Comparison of ENCODE assay signal across 8 cellular contexts in the genomic region with DNA sequence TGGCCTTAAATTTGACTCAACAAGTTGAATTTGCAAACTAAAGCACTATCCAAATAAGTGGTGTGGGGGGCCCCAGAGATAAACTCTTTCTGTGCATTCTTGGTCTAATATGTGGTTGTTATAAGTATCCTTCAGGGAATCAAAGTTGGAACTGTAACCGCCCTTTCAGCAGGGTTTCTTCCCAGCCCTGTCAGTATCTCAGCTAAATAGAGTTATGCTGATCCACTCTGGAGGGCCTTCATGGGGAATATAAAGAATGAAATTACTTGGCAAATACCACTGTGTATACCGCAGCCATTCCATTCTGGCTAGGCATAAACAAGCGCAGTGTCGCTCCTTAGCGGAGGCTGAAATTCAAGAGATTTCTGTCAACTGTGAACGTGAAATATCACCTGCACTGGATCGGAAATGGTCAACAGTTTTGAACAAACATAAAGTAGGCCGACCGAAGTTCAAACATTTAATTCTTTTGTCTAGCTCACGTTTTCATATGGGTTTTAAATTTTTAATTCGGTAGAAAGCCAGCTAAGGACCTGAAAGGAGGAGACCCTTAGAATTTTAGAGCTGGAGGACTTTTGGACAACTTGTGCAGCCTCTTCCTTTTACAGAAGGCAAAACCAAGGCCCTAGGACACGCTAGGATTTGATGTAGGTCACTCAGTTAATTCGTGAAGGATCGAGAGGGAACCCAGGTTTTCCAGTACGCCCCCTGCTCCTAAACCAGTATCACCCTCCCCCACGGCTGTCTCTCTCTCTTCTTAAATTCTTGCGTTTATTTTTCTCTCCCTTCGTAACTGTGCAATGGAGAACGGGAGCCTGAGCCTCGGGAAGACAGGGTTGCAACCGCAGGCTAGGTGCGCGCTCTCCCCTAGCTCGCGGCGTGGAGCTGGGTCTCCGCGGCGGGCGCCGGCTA.
DNase-seq lines count a peak whose midpoint lies in the region; ATAC-seq, FAIRE-seq and TF ChIP-seq lines count a peak whose summit lies in the region.

No MANE protein-coding gene starts in this region.

- H3K36me3 ChIP-seq in CD8-positive, alpha-beta T cell (ENCODE audit: insufficient read depth, low read length) = no peaks in the 10 kb centered on the region
- H3K36me3 ChIP-seq in GM23248 (ENCODE audit: low read depth) (no peaks in the 10 kb centered on the region), PC-9 (ENCODE audit: low read depth) (no peaks in the 10 kb centered on the region), endothelial cell of umbilical vein (ENCODE audit: control insufficient read depth in 2 of 2, extremely low read depth in 1 of 2, insufficient read depth in 2 of 2, low read length in 2 of 2) (no peaks in the 10 kb centered on the region)

- TSS peak; percentile 93 for BruUV-seq in PC-9 (replicated peaks; lab: Mats Ljungman, UMichigan)
- TSS peak; percentile 78 for BruUV-seq in endothelial cell of umbilical vein (replicated peaks; lab: Mats Ljungman, UMichigan)

- DNase-seq in CD8-positive, alpha-beta T cell = no peak
- DNase-seq in GM23248 (peak; percentile 55), PC-9 (no peak), endothelial cell of umbilical vein (ENCODE audit: low read depth, low spot score) (no peak), SKM-1 (lab: John Stamatoyannopoulos, UW; ENCODE audit: unreplicated experiment) (no peak)
- peak in 1 of 10 donors; percentile 3 for DNase-seq in naive thymus-derived CD8-positive, alpha-beta T cell
- no peak for DNase-seq in activated CD4-positive, alpha-beta T cell treated with anti-CD3 and anti-CD28 coated beads for 4 hours

- no peaks in the 10 kb centered on the region for H3K27me3 ChIP-seq in CD8-positive, alpha-beta T cell (ENCODE audit: insufficient read depth, low read length)
- H3K27me3 ChIP-seq in GM23248 (replicated peaks; ENCODE audit: insufficient read depth) (no peaks in the 10 kb centered on the region), PC-9 (ENCODE audit: insufficient read depth, low read depth) (no peaks in the 10 kb centered on the region), endothelial cell of umbilical vein (ENCODE audit: control insufficient read depth in 2 of 2, insufficient read depth in 2 of 2, low read length in 2 of 2) (no peaks in the 10 kb centered on the region)

- in situ Hi-C loops in GM23248 (cut with MboI) = loop anchor here (10.0 kb wide), 1 partner anchor 65 kb away; no protein-coding TSS in a partner anchor

- H3K9ac ChIP-seq in GM23248 = peak overlapping the region; percentile 97
- peak overlapping the region; percentile 87 for H3K9ac ChIP-seq in endothelial cell of umbilical vein (replicated peaks; ENCODE audit: extremely low read depth, insufficient read depth, low read length)

- no peaks in the 10 kb centered on the region for H3K9me1 ChIP-seq in endothelial cell of umbilical vein (replicated peaks; ENCODE audit: control insufficient read depth, extremely low read depth, insufficient read depth, low read length)

- no peaks in the 10 kb centered on the region for H3K4me1 ChIP-seq in CD8-positive, alpha-beta T cell (ENCODE audit: insufficient read depth, low read length)
- peaks cover 17% of the 10 kb centered on the region for H3K4me1 ChIP-seq in GM23248 (ENCODE audit: insufficient read depth)
- H3K4me1 ChIP-seq in PC-9 (replicated peaks; ENCODE audit: insufficient read depth) = peaks cover 5% of the 10 kb centered on the region
- H3K4me1 ChIP-seq in endothelial cell of umbilical vein (ENCODE audit: control insufficient read depth, extremely low read depth, insufficient read depth, low read length) = peaks cover 15% of the 10 kb centered on the region

- WGBS in GM23248 (ENCODE audit: low coverage in 1 of 2, low lambda C conversion rate in 2 of 2, missing lambda C conversion rate in 2 of 2), 2 experiments = 26% methylated on average over 31 of the region's 31 CpGs

- no peaks in the 10 kb centered on the region for H3K9me3 ChIP-seq in CD8-positive, alpha-beta T cell (ENCODE audit: low read length)
- H3K9me3 ChIP-seq in GM23248 (ENCODE audit: low read depth) (no peaks in the 10 kb centered on the region), PC-9 (ENCODE audit: insufficient read depth, low read depth) (no peaks in the 10 kb centered on the region), endothelial cell of umbilical vein (replicated peaks; ENCODE audit: control insufficient read depth, insufficient read depth, low read length) (no peaks in the 10 kb centered on the region)

- H3K4me2 ChIP-seq in GM23248 (ENCODE audit: unreplicated experiment) (peak overlapping the region; percentile 75), PC-9 (peak overlapping the region; percentile 77), endothelial cell of umbilical vein (ENCODE audit: insufficient read depth, low read length) (peak overlapping the region; percentile 87)

- intact Hi-C loops in CD8-positive, alpha-beta T cell (cut with DNase I, micrococcal nuclease) = loop anchor here (1.0 to 10.0 kb wide), 13 partner anchors 29 to 1805 kb away; partner anchors contain the start of genes AKTIP (in 2 of the 2), RBL2 (in 2 of the 2), FTO (in 1 of the 2) and IRX5 (in 1 of the 2)
- intact Hi-C loops in PC-9 (cut with micrococcal nuclease; ENCODE audit: unreplicated experiment) (loop anchor here (1.0 to 5.0 kb wide), 4 partner anchors 30 to 288 kb away; no protein-coding TSS in a partner anchor), endothelial cell of umbilical vein (cut with micrococcal nuclease) (loop anchor here (1.0 kb wide), 2 partner anchors 30 to 36 kb away; no protein-coding TSS in a partner anchor)

- no peak for TF ChIP-seq CTCF in CD8-positive, alpha-beta T cell (IDR thresholded peaks at IDR 0.05)
- TF ChIP-seq CTCF in PC-9 (conservative IDR thresholded peaks at IDR 0.05) (no peak), endothelial cell of umbilical vein (IDR thresholded peaks at IDR 0.05; ENCODE audit: extremely low read depth in 1 of 2, insufficient read depth in 1 of 2, low read depth in 1 of 2, low read length in 2 of 2) (no peak)

- FAIRE-seq in endothelial cell of umbilical vein (lab: Jason Lieb, UNC) = peak; percentile 35

- H3K27ac Mint-ChIP-seq in CD8-positive, alpha-beta T cell = peak overlapping the region; percentile 86
- peak overlapping the region; percentile 52 to 87 (median 76) for H3K27ac Mint-ChIP-seq in naive thymus-derived CD8-positive, alpha-beta T cell

- H3K79me2 ChIP-seq in GM23248 (ENCODE audit: insufficient read depth) = peaks cover 72% of the 10 kb centered on the region
- peaks cover 17% of the 10 kb centered on the region for H3K79me2 ChIP-seq in PC-9 (ENCODE audit: low read depth)
- peaks cover 11% of the 10 kb centered on the region for H3K79me2 ChIP-seq in endothelial cell of umbilical vein (ENCODE audit: control insufficient read depth, insufficient read depth, low read length)

- H3K27me3 Mint-ChIP-seq in CD8-positive, alpha-beta T cell (ENCODE audit: low read depth) = no peaks in the 10 kb centered on the region
- no peaks in the 10 kb centered on the region for H3K27me3 Mint-ChIP-seq in naive thymus-derived CD8-positive, alpha-beta T cell

- dilution Hi-C loops in endothelial cell of umbilical vein (cut with MboI; ENCODE audit: extremely low pct_ligation_motif_present, low sequenced_read_pairs) = no loop called here

- no peaks in the 10 kb centered on the region for H3K36me3 Mint-ChIP-seq in CD8-positive, alpha-beta T cell
- no peaks in the 10 kb centered on the region for H3K36me3 Mint-ChIP-seq in naive thymus-derived CD8-positive, alpha-beta T cell

- H2AFZ ChIP-seq in GM23248 (peak overlapping the region; percentile 69), PC-9 (peak overlapping the region; percentile 84), endothelial cell of umbilical vein (ENCODE audit: low read depth, low read length) (peak overlapping the region; percentile 97)

- TF ChIP-seq POLR2A in endothelial cell of umbilical vein (IDR thresholded peaks at IDR 0.05; ENCODE audit: low read depth, low read length) = no peak

- no peaks in the 10 kb centered on the region for H3K9me3 Mint-ChIP-seq in CD8-positive, alpha-beta T cell
- peaks cover 0 to under 1% (median 0%) of the 10 kb centered on the region in 9 donors for H3K9me3 Mint-ChIP-seq in naive thymus-derived CD8-positive, alpha-beta T cell

- no peak for ATAC-seq in CD8-positive, alpha-beta T cell
- peak in 1 of 2 donors; percentile 12 for ATAC-seq in naive thymus-derived CD8-positive, alpha-beta T cell
- ATAC-seq in HG02981 (IDR thresholded peaks at IDR 0.05; ENCODE audit: unreplicated experiment) = no peak

- CTCF ChIA-PET in CD8-positive, alpha-beta T cell (lab: Charles Lee) = interaction anchor here (0.7 to 1.6 kb wide), 8 partner anchors 16 to 78 kb away, joined by 3 to 17 read pairs (median 4); partner anchors contain the start of gene CHD9
- CTCF ChIA-PET in PC-9 (lab: Charles Lee) = no interaction called here
- CTCF ChIA-PET in endothelial cell of umbilical vein (lab: Charles Lee) = interaction anchor here (0.9 to 2.6 kb wide), 8 partner anchors 16 to 154 kb away, joined by 3 to 36 read pairs (median 6); partner anchors contain the start of gene CHD9

- H3K9me2 ChIP-seq in GM23248 (ENCODE audit: insufficient read depth) (no peaks in the 10 kb centered on the region), PC-9 (ENCODE audit: insufficient read depth) (no peaks in the 10 kb centered on the region)

- H4K20me1 ChIP-seq in GM23248 (ENCODE audit: insufficient read depth) (no peaks in the 10 kb centered on the region), PC-9 (ENCODE audit: insufficient read depth) (no peaks in the 10 kb centered on the region), endothelial cell of umbilical vein (replicated peaks; ENCODE audit: control insufficient read depth, extremely low read depth, insufficient read depth, low read length) (peaks cover 2% of the 10 kb centered on the region)

- peaks cover 15% of the 10 kb centered on the region for H3K4me1 Mint-ChIP-seq in CD8-positive, alpha-beta T cell (ENCODE audit: low read depth)
- H3K4me1 Mint-ChIP-seq in naive thymus-derived CD8-positive, alpha-beta T cell = peaks cover 3 to 27% (median 11%) of the 10 kb centered on the region in 4 donors

- peak overlapping the region; percentile 24 for H3K27ac ChIP-seq in CD8-positive, alpha-beta T cell (ENCODE audit: low read depth, low read length)
- H3K27ac ChIP-seq in GM23248 = peak overlapping the region; percentile 91
- H3K27ac ChIP-seq in PC-9 = peak overlapping the region; percentile 63
- peak overlapping the region; percentile 89 for H3K27ac ChIP-seq in endothelial cell of umbilical vein (ENCODE audit: insufficient read depth, low read depth, low read length)

- POLR2A ChIA-PET in CD8-positive, alpha-beta T cell (lab: Charles Lee) = interaction anchor here (0.9 to 1.3 kb wide), 3 partner anchors 8 to 75 kb away, joined by 4 to 6 read pairs (median 4); partner anchors contain the start of gene CHD9
- POLR2A ChIA-PET in PC-9 (lab: Charles Lee; ENCODE audit: unreplicated experiment) = interaction anchor here (0.6 kb wide), 1 partner anchor 30 kb away, joined by 3 read pairs; no protein-coding TSS in a partner anchor
- POLR2A ChIA-PET in endothelial cell of umbilical vein (lab: Charles Lee) = interaction anchor here (0.7 kb wide), 1 partner anchor 74 kb away, joined by 3 read pairs; no protein-coding TSS in a partner anchor
- POLR2A ChIA-PET in naive thymus-derived CD8-positive, alpha-beta T cell (lab: Charles Lee) = interaction anchor here (0.6 to 1.3 kb wide), 4 partner anchors 61 to 320 kb away, joined by 3 to 6 read pairs (median 4); no protein-coding TSS in a partner anchor

- H3K4me3 Mint-ChIP-seq in CD8-positive, alpha-beta T cell = peak overlapping the region; percentile 82
- H3K4me3 Mint-ChIP-seq in naive thymus-derived CD8-positive, alpha-beta T cell = peak overlapping the region; percentile 72 to 89 (median 85)

- peak overlapping the region; percentile 68 for H3K4me3 ChIP-seq in CD8-positive, alpha-beta T cell (ENCODE audit: low read depth, low read length)
- H3K4me3 ChIP-seq in GM23248 (peak overlapping the region; percentile 74), PC-9 (peak overlapping the region; percentile 63), endothelial cell of umbilical vein (replicated peaks in 1 of 3; ENCODE audit: insufficient read depth in 1 of 3, low read depth in 1 of 3, low read length in 3 of 3) (peak overlapping the region; percentile 36 to 92 (median 74))

- H3F3A ChIP-seq in GM23248 (ENCODE audit: insufficient read depth) (peaks cover 24% of the 10 kb centered on the region), PC-9 (ENCODE audit: insufficient read depth, low read depth) (peaks cover 19% of the 10 kb centered on the region; the same call in 1 of the 2 replicates)

Comparison
In these comparisons a context has a peak if more than half of its experiments do, and no peak if none do; other contexts are left out.
1. H3K27ac ChIP-seq: peak in every context shown above with its lines; median percentile 91 in GM23248; 89 in endothelial cell of umbilical vein; 63 in PC-9; 24 in CD8-positive, alpha-beta T cell.